In genomic region chr7:28587211-28587610, GRCh38 we compare ENCODE assay signal across 14 cellular contexts.
A peak's percentile ranks its signal among the peaks of the same experiment; 100 is the strongest.
DNase-seq lines count a peak whose midpoint lies in the region; ATAC-seq and TF ChIP-seq lines count a peak whose summit lies in the region.
"Had no signal": no experiment of that assay in that cellular context is flagged by ENCODE, and none has a peak within 500 bp of the region (broad histone marks: within the 10 kb centered on the region; RNA-seq: fewer than 3 reads in every experiment).

No MANE protein-coding gene starts in this region.

- peaks cover 5% of the 10 kb centered on the region for H3K4me1 ChIP-seq in neural progenitor cell

- CTCF ChIA-PET in MCF 10A (lab: Yijun Ruan, JAX) = interaction anchor here (0.6 kb wide), 1 partner anchor 27 kb away, joined by 3 read pairs; no protein-coding TSS in a partner anchor

- POLR2A ChIA-PET in MCF 10A (lab: Yijun Ruan, JAX) = interaction anchor here (0.6 to 2.5 kb wide), 8 partner anchors 9 to 197 kb away, joined by 3 to 10 read pairs (median 4); no protein-coding TSS in a partner anchor

- no peak overlapping the region for H3K27ac ChIP-seq in neural progenitor cell
- H3K27ac ChIP-seq: thoracic aorta had no signal

- intact Hi-C loops in MCF 10A (cut with micrococcal nuclease) = no loop called here

- peak; percentile 18 for DNase-seq in EH (ENCODE audit: low read depth)
- peak; percentile 40 for DNase-seq in M059J (ENCODE audit: low read depth)
- DNase-seq in MCF 10A (ENCODE audit: unreplicated experiment) = peak; percentile 86
- DNase-seq in neural progenitor cell (ENCODE audit: low spot score) = peak; percentile 7
- no peak for DNase-seq in stimulated activated naive CD8-positive, alpha-beta T cell treated with anti-CD3 and anti-CD28 coated beads, Interleukin-15, amount 100 ng/mL, for 72 hours
- DNase-seq: activated naive CD4-positive, alpha-beta T cell treated with anti-CD3 and anti-CD28 coated beads, Interleukin-2, amount 50 U/mL, for 16 hours; activated T-cell treated with anti-CD3 and anti-CD28 coated beads, Interleukin-2, amount 50 U/mL, for 1 hour; Karpas-422; left ventricle myocardium superior; stimulated activated CD4-positive, alpha-beta T cell treated with anti-CD3 and anti-CD28 coated beads, Interleukin-4, amount 100 ng/mL, for 1 hour had no signal

- H3K79me2 ChIP-seq in neural progenitor cell (ENCODE audit: low read depth) = no peaks in the 10 kb centered on the region

- H3K27me3 ChIP-seq in neural progenitor cell = no peaks in the 10 kb centered on the region

- no peak overlapping the region for H3K4me2 ChIP-seq in neural progenitor cell

- H3K9me3 Mint-ChIP-seq in MCF 10A (ENCODE audit: unreplicated experiment) (no peaks in the 10 kb centered on the region), neural progenitor cell (no peaks in the 10 kb centered on the region)
- no peaks in the 10 kb centered on the region for H3K9me3 Mint-ChIP-seq in stimulated activated naive CD8-positive, alpha-beta T cell treated with anti-CD3 and anti-CD28 coated beads, Interleukin-15, amount 100 ng/mL, for 72 hours

- no peaks in the 10 kb centered on the region for H4K20me1 ChIP-seq in neural progenitor cell (ENCODE audit: low read depth)

- H3K27ac Mint-ChIP-seq in MCF 10A (ENCODE audit: low read depth, unreplicated experiment) (peak overlapping the region; percentile 68), neural progenitor cell (no peak overlapping the region)
- H3K27ac Mint-ChIP-seq in stimulated activated naive CD8-positive, alpha-beta T cell treated with anti-CD3 and anti-CD28 coated beads, Interleukin-15, amount 100 ng/mL, for 72 hours = no peak overlapping the region
- H3K27ac Mint-ChIP-seq: B cell had no signal

- no peaks in the 10 kb centered on the region for H3K36me3 ChIP-seq in neural progenitor cell
- H3K36me3 ChIP-seq: thoracic aorta had no signal

- no peak for TF ChIP-seq CTCF in MCF 10A (IDR thresholded peaks at IDR 0.05; ENCODE audit: unreplicated experiment)
- no peak for TF ChIP-seq CTCF in neural progenitor cell (IDR thresholded peaks at IDR 0.05)

- no peak overlapping the region for H3K9ac ChIP-seq in neural progenitor cell

- H3K4me3 ChIP-seq in neural progenitor cell = no peak overlapping the region
- H3K4me3 ChIP-seq: thoracic aorta had no signal

- no peaks in the 10 kb centered on the region for H3K9me3 ChIP-seq in neural progenitor cell (ENCODE audit: low read depth)
- H3K9me3 ChIP-seq: thoracic aorta had no signal

- H3K36me3 Mint-ChIP-seq in MCF 10A (ENCODE audit: insufficient read depth, unreplicated experiment) (peaks cover 4% of the 10 kb centered on the region), neural progenitor cell (no peaks in the 10 kb centered on the region)

- peaks cover 25% of the 10 kb centered on the region for H3K27me3 Mint-ChIP-seq in MCF 10A (ENCODE audit: insufficient read depth, unreplicated experiment)
- H3K27me3 Mint-ChIP-seq in neural progenitor cell (ENCODE audit: insufficient read depth, low read depth) = peaks cover 3% of the 10 kb centered on the region
- no peaks in the 10 kb centered on the region for H3K27me3 Mint-ChIP-seq in stimulated activated naive CD8-positive, alpha-beta T cell treated with anti-CD3 and anti-CD28 coated beads, Interleukin-15, amount 100 ng/mL, for 72 hours

- no TSS peak for BruUV-seq in MCF 10A (replicated peaks; lab: Mats Ljungman, UMichigan)

- no peaks in the 10 kb centered on the region for H3F3A ChIP-seq in neural progenitor cell (ENCODE audit: low read depth)

- H2AFZ ChIP-seq in neural progenitor cell (replicated peaks) = no peak overlapping the region

- peaks cover 40% of the 10 kb centered on the region for H3K4me1 Mint-ChIP-seq in MCF 10A (ENCODE audit: insufficient read depth, unreplicated experiment)
- peaks cover 22% of the 10 kb centered on the region for H3K4me1 Mint-ChIP-seq in neural progenitor cell
- H3K4me1 Mint-ChIP-seq in stimulated activated naive CD8-positive, alpha-beta T cell treated with anti-CD3 and anti-CD28 coated beads, Interleukin-15, amount 100 ng/mL, for 72 hours = peaks cover 16% of the 10 kb centered on the region

- peak overlapping the region; percentile 54 for H3K4me3 Mint-ChIP-seq in MCF 10A (ENCODE audit: unreplicated experiment)
- no peak overlapping the region for H3K4me3 Mint-ChIP-seq in neural progenitor cell
- H3K4me3 Mint-ChIP-seq in stimulated activated naive CD8-positive, alpha-beta T cell treated with anti-CD3 and anti-CD28 coated beads, Interleukin-15, amount 100 ng/mL, for 72 hours = no peak overlapping the region
- H3K4me3 Mint-ChIP-seq: B cell had no signal

- ATAC-seq in HG03045 (IDR thresholded peaks at IDR 0.05; ENCODE audit: unreplicated experiment) = no peak
- no peak for ATAC-seq in stimulated activated naive CD8-positive, alpha-beta T cell treated with anti-CD3 and anti-CD28 coated beads, Interleukin-15, amount 100 ng/mL, for 72 hours
- ATAC-seq in GM18870 (IDR thresholded peaks at IDR 0.05; ENCODE audit: unreplicated experiment) = no peak
- ATAC-seq: left ventricle myocardium superior had no signal

Comparison
In these comparisons a context has a peak if more than half of its experiments do, and no peak if none do; other contexts are left out.
1. DNase-seq: peak in EH (single experiment), M059J (single experiment), MCF 10A (single experiment) and neural progenitor cell (single experiment); none in stimulated activated naive CD8-positive, alpha-beta T cell treated with anti-CD3 and anti-CD28 coated beads, Interleukin-15, amount 100 ng/mL, for 72 hours (0 of 2).